In genomic region chr1:17128361-17128760, GRCh38 we compare ENCODE assay signal across 9 cellular contexts. TPM values are rescaled to one million over a fixed set of nuclear protein-coding genes. Genes with fewer than 3 reads are reported as not detected.
DNase-seq lines count a peak whose midpoint lies in the region; ATAC-seq and TF ChIP-seq lines count a peak whose summit lies in the region.
"Had no signal": no experiment of that assay in that cellular context is flagged by ENCODE, and none has a peak within 500 bp of the region (broad histone marks: within the 10 kb centered on the region; RNA-seq: fewer than 3 reads in every experiment).

No MANE protein-coding gene starts in this region.

- no TSS peak for BruUV-seq in MCF 10A (replicated peaks; lab: Mats Ljungman, UMichigan)

- H3K9me3 Mint-ChIP-seq in MCF 10A (ENCODE audit: unreplicated experiment) = no peaks in the 10 kb centered on the region
- H3K9me3 Mint-ChIP-seq in activated CD4-positive, alpha-beta T cell treated with anti-CD3 and anti-CD28 coated beads, Interleukin-2, amount 10 ng/mL, durations not matched to agents 7 days and 5 days = no peaks in the 10 kb centered on the region

- H3K4me3 ChIP-seq in breast epithelium = no peak overlapping the region
- no peak overlapping the region for H3K4me3 ChIP-seq in tibial nerve

- H3K27me3 ChIP-seq in breast epithelium (no peaks in the 10 kb centered on the region), tibial nerve (no peaks in the 10 kb centered on the region)

- H3K27ac ChIP-seq in breast epithelium (peak overlapping the region in 1 of 2 donors; percentile 21), tibial nerve (peak overlapping the region in 3 of 4 donors; percentile 38 to 79 (median 45))

- intact Hi-C loops in MCF 10A (cut with micrococcal nuclease) = loop anchor here (5.0 to 10.0 kb wide), 3 partner anchors 39 to 146 kb away; no protein-coding TSS in a partner anchor
- intact Hi-C loops in breast epithelium (cut with DNase I; ENCODE audit: low total_unique reads) = loop anchor here (10.0 kb wide), 1 partner anchor 106 kb away; no protein-coding TSS in a partner anchor

- TF ChIP-seq EP300 in tibial nerve (IDR thresholded peaks at IDR 0.05) = peak; percentile 17 to 79

- TF ChIP-seq CTCF in MCF 10A (IDR thresholded peaks at IDR 0.05; ENCODE audit: unreplicated experiment) (no peak), breast epithelium (IDR thresholded peaks at IDR 0.05) (no peak), tibial nerve (IDR thresholded peaks at IDR 0.05) (no peak)

- 15 to 29% methylated on average over 5 of the region's 5 CpGs for WGBS in tibial nerve, 2 donors

- DNase-seq in MCF 10A (ENCODE audit: unreplicated experiment) (peak; percentile 85), breast epithelium (ENCODE audit: low spot score in 2 of 2) (no peak), T-helper 17 cell (no peak), glomerular endothelial cell (ENCODE audit: extremely low read depth, low read depth, low spot score) (peak; percentile 90), tibial nerve (ENCODE audit: low spot score in 2 of 2) (peak in 1 of 2 donors; percentile 13), mesenteric fat pad (ENCODE audit: low spot score) (no peak)
- no peak for DNase-seq in activated CD4-positive, alpha-beta T cell treated with anti-CD3 and anti-CD28 coated beads, Interleukin-2, amount 10 ng/mL, durations not matched to agents 7 days and 5 days
- DNase-seq: activated naive CD4-positive, alpha-beta T cell treated with Interleukin-2 at 50 U/mL for 16 hours had no signal

- no peaks in the 10 kb centered on the region for H3K36me3 ChIP-seq in breast epithelium
- no peaks in the 10 kb centered on the region for H3K36me3 ChIP-seq in tibial nerve

- POLR2A ChIA-PET in MCF 10A (lab: Yijun Ruan, JAX) = interaction anchor here (0.7 to 6.5 kb wide), 9 partner anchors 39 to 148 kb away, joined by 3 to 50 read pairs (median 3); no protein-coding TSS in a partner anchor
- POLR2A ChIA-PET in activated CD4-positive, alpha-beta T cell treated with anti-CD3 and anti-CD28 coated beads, Interleukin-2, amount 10 ng/mL, durations not matched to agents 7 days and 5 days (lab: Charles Lee) = no interaction called here

- TF ChIP-seq POLR2A in breast epithelium (IDR thresholded peaks at IDR 0.05) (no peak), tibial nerve (IDR thresholded peaks at IDR 0.05) (no peak)

- H3K27ac Mint-ChIP-seq in MCF 10A (ENCODE audit: low read depth, unreplicated experiment) = peak overlapping the region; percentile 65
- no peak overlapping the region for H3K27ac Mint-ChIP-seq in T-helper 17 cell
- no peak overlapping the region for H3K27ac Mint-ChIP-seq in activated CD4-positive, alpha-beta T cell treated with anti-CD3 and anti-CD28 coated beads, Interleukin-2, amount 10 ng/mL, durations not matched to agents 7 days and 5 days

- no peaks in the 10 kb centered on the region for H3K36me3 Mint-ChIP-seq in MCF 10A (ENCODE audit: insufficient read depth, unreplicated experiment)
- no peaks in the 10 kb centered on the region for H3K36me3 Mint-ChIP-seq in T-helper 17 cell (ENCODE audit: low read depth)
- no peaks in the 10 kb centered on the region for H3K36me3 Mint-ChIP-seq in activated CD4-positive, alpha-beta T cell treated with anti-CD3 and anti-CD28 coated beads, Interleukin-2, amount 10 ng/mL, durations not matched to agents 7 days and 5 days (ENCODE audit: low read depth)

- H3K9me3 ChIP-seq in breast epithelium = no peaks in the 10 kb centered on the region
- H3K9me3 ChIP-seq in T-helper 17 cell (ENCODE audit: control insufficient read depth, low read length, poor library complexity, severe bottlenecking) = no peaks in the 10 kb centered on the region
- H3K9me3 ChIP-seq in tibial nerve = no peaks in the 10 kb centered on the region

- H3K27me3 Mint-ChIP-seq in MCF 10A (ENCODE audit: insufficient read depth, unreplicated experiment) (no peaks in the 10 kb centered on the region), T-helper 17 cell (peaks cover 32% of the 10 kb centered on the region)
- H3K27me3 Mint-ChIP-seq in activated CD4-positive, alpha-beta T cell treated with anti-CD3 and anti-CD28 coated beads, Interleukin-2, amount 10 ng/mL, durations not matched to agents 7 days and 5 days = peaks cover 11% of the 10 kb centered on the region

- CTCF ChIA-PET in MCF 10A (lab: Yijun Ruan, JAX) = interaction anchor here (0.5 to 11.0 kb wide), 7 partner anchors 26 to 279 kb away, joined by 3 to 168 read pairs (median 4); no protein-coding TSS in a partner anchor
- CTCF ChIA-PET in activated CD4-positive, alpha-beta T cell treated with anti-CD3 and anti-CD28 coated beads, Interleukin-2, amount 10 ng/mL, durations not matched to agents 7 days and 5 days (lab: Charles Lee) = no interaction called here

- H3K4me1 ChIP-seq in breast epithelium (no peaks in the 10 kb centered on the region), tibial nerve (peaks cover 0 to 18% (median 3%) of the 10 kb centered on the region in 4 donors)

- ATAC-seq in T-helper 17 cell (peak; percentile 42), HG03442 (IDR thresholded peaks at IDR 0.05; ENCODE audit: unreplicated experiment) (no peak)

- H3K4me3 Mint-ChIP-seq in MCF 10A (ENCODE audit: unreplicated experiment) (peak overlapping the region; percentile 8), T-helper 17 cell (no peak overlapping the region)
- H3K4me3 Mint-ChIP-seq in activated CD4-positive, alpha-beta T cell treated with anti-CD3 and anti-CD28 coated beads, Interleukin-2, amount 10 ng/mL, durations not matched to agents 7 days and 5 days = no peak overlapping the region

- H3K4me1 Mint-ChIP-seq in MCF 10A (ENCODE audit: insufficient read depth, unreplicated experiment) (peaks cover 8% of the 10 kb centered on the region), T-helper 17 cell (peaks cover 4% of the 10 kb centered on the region)
- no peaks in the 10 kb centered on the region for H3K4me1 Mint-ChIP-seq in activated CD4-positive, alpha-beta T cell treated with anti-CD3 and anti-CD28 coated beads, Interleukin-2, amount 10 ng/mL, durations not matched to agents 7 days and 5 days

RNA-seq across cellular contexts. Expression of gene PADI2, which starts 9.1 kb away (rescaled TPM):
- total RNA-seq in MCF 10A (2022) (0.16 and 0.20 TPM in 2 replicates), breast epithelium (10 to 100 TPM in 1 of 3 donors, 1 to 10 TPM in 1, under 1 TPM in 1; 0.32 to 29.4 (median 9.2) TPM), T-helper 17 cell (under 1 TPM; 0.23 to 0.57 TPM), glomerular endothelial cell (0.18 and 1.3 TPM in 2 replicates), tibial nerve (10 to 100 TPM in 1 of 4 donors, 1 to 10 TPM in 3; 2.4 to 12.2 (median 6.3) TPM), mesenteric fat pad (4.0 TPM)
- under 1 TPM; 0.05 to 0.23 TPM for total RNA-seq in activated CD4-positive, alpha-beta T cell treated with anti-CD3 and anti-CD28 coated beads, Interleukin-2, amount 10 ng/mL, durations not matched to agents 7 days and 5 days

Comparison
In these comparisons a context has a peak if more than half of its experiments do, and no peak if none do; other contexts are left out.
1. DNase-seq: peak in MCF 10A (single experiment) and glomerular endothelial cell (single experiment); none in breast epithelium (0 of 2), T-helper 17 cell (0 of 3), activated CD4-positive, alpha-beta T cell treated with anti-CD3 and anti-CD28 coated beads, Interleukin-2, amount 10 ng/mL, durations not matched to agents 7 days and 5 days (single experiment) and mesenteric fat pad (single experiment).